18 cellular contexts compared by ENCODE assay signal in genomic region chr14:102076793-102077759, GRCh38. TPM values are rescaled to one million over a fixed set of nuclear protein-coding genes. Genes with fewer than 3 reads are reported as not detected.
A peak's percentile ranks its signal among the peaks of the same experiment; 100 is the strongest.
DNase-seq lines count a peak whose midpoint lies in the region; ATAC-seq and TF ChIP-seq lines count a peak whose summit lies in the region.
"Had no signal": no experiment of that assay in that cellular context is flagged by ENCODE, and none has a peak within 500 bp of the region (broad histone marks: within the 10 kb centered on the region; RNA-seq: fewer than 3 reads in every experiment).

No MANE protein-coding gene starts in this region.

- peak overlapping the region; percentile 67 for H3K27ac Mint-ChIP-seq in activated T-cell treated with anti-CD3 and anti-CD28 coated beads, Interleukin-2, amount 50 U/mL, for 24 hours
- no peak overlapping the region for H3K27ac Mint-ChIP-seq in endodermal cell

- TF ChIP-seq POLR2A in spleen (IDR thresholded peaks at IDR 0.05), result no peak

- intact Hi-C loops in PC-3 (cut with micrococcal nuclease) (no loop called here), spleen (cut with DNase I; ENCODE audit: low total_unique reads) (no loop called here)

- H3K36me3 Mint-ChIP-seq in activated T-cell treated with anti-CD3 and anti-CD28 coated beads, Interleukin-2, amount 50 U/mL, for 24 hours (ENCODE audit: low read depth), result peaks cover 66% of the 10 kb centered on the region
- H3K36me3 Mint-ChIP-seq in endodermal cell (ENCODE audit: low read depth), result peaks cover 68% of the 10 kb centered on the region

- no peak overlapping the region for H2AFZ ChIP-seq in PC-3 (ENCODE audit: low read length)

- POLR2A ChIA-PET in PC-3 (lab: Charles Lee; ENCODE audit: unreplicated experiment), result interaction anchor here (0.7 kb wide), 2 partner anchors 306 to 1632 kb away, joined by 5 to 6 read pairs; no protein-coding TSS in a partner anchor

- WGBS in endodermal cell (ENCODE audit: insufficient coverage in 1 of 2, insufficient read length in 1 of 2), 2 experiments, result 90 to 100% methylated on average over 6 to 13 of the region's 14 CpGs
- 75 to 85% (median 81%) methylated on average over 14 of the region's 14 CpGs for WGBS in spleen, 5 donors

- CTCF ChIA-PET in PC-3 (lab: Charles Lee), result no interaction called here

- no peaks in the 10 kb centered on the region for H3K9me2 ChIP-seq in PC-3 (replicated peaks; ENCODE audit: low read length)

- peaks cover 22% of the 10 kb centered on the region for H3K4me1 Mint-ChIP-seq in activated T-cell treated with anti-CD3 and anti-CD28 coated beads, Interleukin-2, amount 50 U/mL, for 24 hours (ENCODE audit: low read depth)
- no peaks in the 10 kb centered on the region for H3K4me1 Mint-ChIP-seq in endodermal cell

- DNase-seq in activated T-cell treated with anti-CD3 and anti-CD28 coated beads, Interleukin-2, amount 50 U/mL, for 24 hours, result no peak
- no peak for DNase-seq in activated T-cell treated with anti-CD3 and anti-CD28 coated beads for 4 hours
- DNase-seq in PC-3, result peak; percentile 31
- peak; percentile 50 for DNase-seq in endodermal cell
- peak; percentile 39 for DNase-seq in spleen
- no peak for DNase-seq in COR-L47 (lab: John Stamatoyannopoulos, UW)
- no peak for DNase-seq in COLO668 (lab: John Stamatoyannopoulos, UW; ENCODE audit: unreplicated experiment)
- DNase-seq: activated naive CD4-positive, alpha-beta T cell; foreskin fibroblast; GF-D8; NCI-H1105 treated with DMSO at 0.1 percent for 48 hours; NCI-H748 treated with DMSO at 0.1 percent for 48 hours; occipital lobe; stimulated activated CD4-positive, alpha-beta T cell treated with anti-CD3 and anti-CD28 coated beads, Interleukin-1b, Interleukin-23, amount 100 ng/mL, for 48 hours had no signal

- no peak for TF ChIP-seq CTCF in PC-3 (conservative IDR thresholded peaks at IDR 0.05; ENCODE audit: low read depth, low read length)
- no peak for TF ChIP-seq CTCF in endodermal cell (conservative IDR thresholded peaks at IDR 0.05)
- no peak for TF ChIP-seq CTCF in spleen (IDR thresholded peaks at IDR 0.05 in 8 of 11, conservative IDR thresholded peaks at IDR 0.05 in 3 of 11)

- H3K4me3 ChIP-seq in PC-3 (ENCODE audit: low read length), result no peak overlapping the region
- H3K4me3 ChIP-seq in endodermal cell (ENCODE audit: low read length), result no peak overlapping the region
- no peak overlapping the region for H3K4me3 ChIP-seq in spleen
- H3K4me3 ChIP-seq: mucosa of descending colon had no signal

- H3K4me3 Mint-ChIP-seq in activated T-cell treated with anti-CD3 and anti-CD28 coated beads, Interleukin-2, amount 50 U/mL, for 24 hours, result no peak overlapping the region
- H3K4me3 Mint-ChIP-seq in endodermal cell, result no peak overlapping the region

- H3K9ac ChIP-seq in PC-3 (ENCODE audit: low read length) (no peak overlapping the region), endodermal cell (ENCODE audit: extremely low read depth, low read length, poor library complexity, severe bottlenecking) (no peak overlapping the region)

- no peak overlapping the region for H3K4me2 ChIP-seq in PC-3 (ENCODE audit: low read length)

- peaks cover 26% of the 10 kb centered on the region for H4K20me1 ChIP-seq in PC-3 (ENCODE audit: low read length)

- H3K27me3 ChIP-seq in PC-3 (ENCODE audit: low read length) (no peaks in the 10 kb centered on the region), endodermal cell (ENCODE audit: control insufficient read depth, insufficient read depth, low read length, poor library complexity, severe bottlenecking) (no peaks in the 10 kb centered on the region), spleen (replicated peaks in 1 of 7) (no peaks in the 10 kb centered on the region)

- H3K27me3 Mint-ChIP-seq in activated T-cell treated with anti-CD3 and anti-CD28 coated beads, Interleukin-2, amount 50 U/mL, for 24 hours, result no peaks in the 10 kb centered on the region
- H3K27me3 Mint-ChIP-seq in endodermal cell (ENCODE audit: insufficient read depth), result no peaks in the 10 kb centered on the region

- peaks cover 28% of the 10 kb centered on the region for H3K36me3 ChIP-seq in PC-3 (ENCODE audit: low read depth, low read length)
- peaks cover 44% of the 10 kb centered on the region for H3K36me3 ChIP-seq in endodermal cell (ENCODE audit: control insufficient read depth, insufficient read depth, low read length)
- peaks cover 0 to 57% (median 41%) of the 10 kb centered on the region in 6 donors for H3K36me3 ChIP-seq in spleen

- H3K9me3 Mint-ChIP-seq in activated T-cell treated with anti-CD3 and anti-CD28 coated beads, Interleukin-2, amount 50 U/mL, for 24 hours, result no peaks in the 10 kb centered on the region
- H3K9me3 Mint-ChIP-seq in endodermal cell, result peaks cover 7% of the 10 kb centered on the region

- H3F3A ChIP-seq in PC-3 (ENCODE audit: low read length, unreplicated experiment), result peaks cover 31% of the 10 kb centered on the region

- H3K9me3 ChIP-seq in PC-3 (ENCODE audit: low read length), result no peaks in the 10 kb centered on the region
- H3K9me3 ChIP-seq in endodermal cell (ENCODE audit: control insufficient read depth, low read length), result no peaks in the 10 kb centered on the region
- H3K9me3 ChIP-seq in spleen, result peaks cover 0 to 4% (median 0%) of the 10 kb centered on the region in 8 donors
- H3K9me3 ChIP-seq: mucosa of descending colon had no signal

- no peak overlapping the region for H3K27ac ChIP-seq in PC-3 (ENCODE audit: low read length)
- no peak overlapping the region for H3K27ac ChIP-seq in endodermal cell (ENCODE audit: low read depth, low read length)
- H3K27ac ChIP-seq in spleen, result no peak overlapping the region
- H3K27ac ChIP-seq: HL-60 had no signal

- peak; percentile 25 for ATAC-seq in PC-3
- ATAC-seq in HG03439 (IDR thresholded peaks at IDR 0.05; ENCODE audit: unreplicated experiment), result no peak
- ATAC-seq: mucosa of descending colon, sciatic nerve had no signal

- BruUV-seq in PC-3 (replicated peaks; lab: Mats Ljungman, UMichigan), result no TSS peak

- H3K79me2 ChIP-seq in PC-3 (ENCODE audit: low read length), result peaks cover 6% of the 10 kb centered on the region

- peaks cover 9% of the 10 kb centered on the region for H3K4me1 ChIP-seq in PC-3 (ENCODE audit: insufficient read depth, low read length)
- no peaks in the 10 kb centered on the region for H3K4me1 ChIP-seq in endodermal cell (ENCODE audit: control insufficient read depth, insufficient read depth, low read length)
- H3K4me1 ChIP-seq in spleen, result peaks cover 0 to 14% (median 5%) of the 10 kb centered on the region in 6 donors

RNA-seq across cellular contexts. Expression of gene HSP90AA1, which starts 9.8 kb away (rescaled TPM):
- total RNA-seq in PC-3 (2014; rRNA removed) (671 and 785 TPM in 2 replicates), endodermal cell (100 to 1,000 TPM; 696 to 821 TPM), spleen (100 to 1,000 TPM; 162 to 395 (median 240) TPM)
- 830 TPM for polyA plus RNA-seq in endodermal cell (2013, experiment 1 of 2)
- polyA plus RNA-seq in endodermal cell (2013, experiment 2 of 2), result 855 TPM
- 100 to 1,000 TPM in 2 of 3 donors, 10 to 100 TPM in 1; 98.3 to 178 (median 139) TPM for polyA plus RNA-seq in spleen

Comparison
In these comparisons a context has a peak if more than half of its experiments do, and no peak if none do; other contexts are left out.
1. DNase-seq: peak in PC-3 (single experiment), endodermal cell (single experiment) and spleen (single experiment); none in activated T-cell treated with anti-CD3 and anti-CD28 coated beads, Interleukin-2, amount 50 U/mL, for 24 hours (single experiment), activated T-cell treated with anti-CD3 and anti-CD28 coated beads for 4 hours (single experiment), COR-L47 (single experiment) and COLO668 (single experiment).